ENCODE assay signal across 3 cellular contexts in genomic region chr4:94917146-94917545, GRCh38.
"Had no signal": no experiment of that assay in that cellular context is flagged by ENCODE, and none has a peak within 500 bp of the region (broad histone marks: within the 10 kb centered on the region; RNA-seq: fewer than 3 reads in every experiment).

No MANE protein-coding gene starts in this region.

- ATAC-seq: GM12878 had no signal

- DNase-seq: GDM1, GF-D8 had no signal

- H3K4me3 ChIP-seq: GM12878 had no signal
